In genomic region chr13:31719214-31719613, GRCh38 we compare ENCODE assay signal across 9 cellular contexts. TPM values are rescaled to one million over a fixed set of nuclear protein-coding genes. Genes with fewer than 3 reads are reported as not detected.
"Had no signal": no experiment of that assay in that cellular context is flagged by ENCODE, and none has a peak within 500 bp of the region (broad histone marks: within the 10 kb centered on the region; RNA-seq: fewer than 3 reads in every experiment).

No MANE protein-coding gene starts in this region.

- FAIRE-seq: G401.6, GM12878, GM12891, GM12892, GM18507, GM19239 had no signal

- H3K4me3 ChIP-seq: GM12878 had no signal

- DNase-seq: GDM1, GF-D8 had no signal

- ATAC-seq: GM12878 had no signal

RNA-seq across cellular contexts. Expression of gene RXFP2, which starts 20.1 kb away (rescaled TPM):
- total RNA-seq: G401, GM12878 had no signal
